19 cellular contexts compared by ENCODE assay signal in genomic region chr5:137847699-137848098, GRCh38. TPM values are rescaled to one million over a fixed set of nuclear protein-coding genes. Genes with fewer than 3 reads are reported as not detected.
DNase-seq lines count a peak whose midpoint lies in the region; ATAC-seq, FAIRE-seq and TF ChIP-seq lines count a peak whose summit lies in the region.
"Had no signal": no experiment of that assay in that cellular context is flagged by ENCODE, and none has a peak within 500 bp of the region (broad histone marks: within the 10 kb centered on the region; RNA-seq: fewer than 3 reads in every experiment).

No MANE protein-coding gene starts in this region.

- no peaks in the 10 kb centered on the region for H3K4me1 ChIP-seq in ascending aorta

- no peak overlapping the region for H3K4me3 Mint-ChIP-seq in activated naive CD8-positive, alpha-beta T cell treated with anti-CD3 and anti-CD28 coated beads, Interleukin-2, amount 50 U/mL, for 24 hours
- H3K4me3 Mint-ChIP-seq: activated B cell treated with CpG ODN at 0.5 μM for 24 hours, endodermal cell had no signal

- no peak for TF ChIP-seq CTCF in ascending aorta (IDR thresholded peaks at IDR 0.05)

- H3K27ac Mint-ChIP-seq in activated naive CD8-positive, alpha-beta T cell treated with anti-CD3 and anti-CD28 coated beads, Interleukin-2, amount 50 U/mL, for 24 hours: no peak overlapping the region
- H3K27ac Mint-ChIP-seq: activated B cell treated with CpG ODN at 0.5 μM for 24 hours; activated T-helper 2 cell treated with anti-CD3 and anti-CD28 coated beads, Interferon-gamma antibody, Interleukin-2, Interleukin-4, amounts not matched to agents 10 μg/mL and 5 μg/mL and 100 μg/mL, durations not matched to agents 14 hours and 24 hours and 36 hours; endodermal cell had no signal

- no peaks in the 10 kb centered on the region for H3K36me3 ChIP-seq in ascending aorta
- H3K36me3 ChIP-seq: BLaER1 treated with 17β-estradiol and CSF1 and Interleukin-3, amounts not matched to agents 10 nM and 100 nM had no signal

- no peaks in the 10 kb centered on the region for H3K9me3 ChIP-seq in ascending aorta

- H3K27ac ChIP-seq in caudate nucleus (ENCODE audit: low read depth, low read length) (peak overlapping the region; percentile 67), ascending aorta (no peak overlapping the region)
- H3K27ac ChIP-seq: BLaER1 treated with 17β-estradiol and CSF1 and Interleukin-3, amounts not matched to agents 10 nM and 100 nM had no signal

- no peaks in the 10 kb centered on the region for H3K4me1 Mint-ChIP-seq in activated naive CD8-positive, alpha-beta T cell treated with anti-CD3 and anti-CD28 coated beads, Interleukin-2, amount 50 U/mL, for 24 hours
- H3K4me1 Mint-ChIP-seq: endodermal cell had no signal

- H3K36me3 Mint-ChIP-seq in activated naive CD8-positive, alpha-beta T cell treated with anti-CD3 and anti-CD28 coated beads, Interleukin-2, amount 50 U/mL, for 24 hours (ENCODE audit: low read depth): no peaks in the 10 kb centered on the region

- peak; percentile 85 for ATAC-seq in HG02610 (IDR thresholded peaks at IDR 0.05; ENCODE audit: unreplicated experiment)
- ATAC-seq in activated naive CD8-positive, alpha-beta T cell treated with anti-CD3 and anti-CD28 coated beads, Interleukin-2, amount 50 U/mL, for 24 hours: no peak

- H3K27me3 Mint-ChIP-seq in activated naive CD8-positive, alpha-beta T cell treated with anti-CD3 and anti-CD28 coated beads, Interleukin-2, amount 50 U/mL, for 24 hours: no peaks in the 10 kb centered on the region
- H3K27me3 Mint-ChIP-seq: activated B cell treated with CpG ODN at 0.5 μM for 24 hours had no signal

- H3K9me3 Mint-ChIP-seq in activated naive CD8-positive, alpha-beta T cell treated with anti-CD3 and anti-CD28 coated beads, Interleukin-2, amount 50 U/mL, for 24 hours: no peaks in the 10 kb centered on the region
- H3K9me3 Mint-ChIP-seq: activated B cell treated with CpG ODN at 0.5 μM for 24 hours; activated T-helper 2 cell treated with anti-CD3 and anti-CD28 coated beads, Interferon-gamma antibody, Interleukin-2, Interleukin-4, amounts not matched to agents 10 μg/mL and 5 μg/mL and 100 μg/mL, durations not matched to agents 14 hours and 24 hours and 36 hours; endodermal cell had no signal

- no peak overlapping the region for H3K4me3 ChIP-seq in ascending aorta
- H3K4me3 ChIP-seq: BLaER1 treated with 17β-estradiol and CSF1 and Interleukin-3, amounts not matched to agents 10 nM and 100 nM had no signal

- H3K27me3 ChIP-seq in ascending aorta: no peaks in the 10 kb centered on the region
- H3K27me3 ChIP-seq: BLaER1 treated with 17β-estradiol and CSF1 and Interleukin-3, amounts not matched to agents 10 nM and 100 nM had no signal

- DNase-seq in GM19239 (ENCODE audit: insufficient read length, low spot score) (no peak), caudate nucleus (lab: John Stamatoyannopoulos, UW) (no peak), superior temporal gyrus (ENCODE audit: extremely low spot score) (peak; percentile 43), ascending aorta (ENCODE audit: low spot score in 2 of 2) (no peak)
- DNase-seq in activated naive CD8-positive, alpha-beta T cell treated with anti-CD3 and anti-CD28 coated beads, Interleukin-2, amount 50 U/mL, for 24 hours: no peak
- DNase-seq in activated naive CD4-positive, alpha-beta T cell treated with anti-CD3 and anti-CD28 coated beads, Interleukin-2, amount 50 U/mL, for 16 hours: no peak
- DNase-seq: activated B cell treated with CpG ODN at 0.5 μM for 24 hours, amniotic stem cell, cerebellar nuclear complex, endodermal cell, NCI-H345, SHP77 treated with DMSO at 0.1 percent for 48 hours, trophoblast cell had no signal

- FAIRE-seq in GM19239 (lab: Jason Lieb, UNC): peak; percentile 86

- intact Hi-C loops in ascending aorta (cut with DNase I): no loop called here

RNA-seq across cellular contexts. Expression of gene MYOT, which starts 20.0 kb away (rescaled TPM):
- 12.3 TPM for total RNA-seq in ascending aorta
- total RNA-seq: activated B cell treated with CpG ODN at 0.5 μM for 24 hours; activated T-helper 2 cell treated with anti-CD3 and anti-CD28 coated beads, Interferon-gamma antibody, Interleukin-2, Interleukin-4, amounts not matched to agents 10 μg/mL and 5 μg/mL and 100 μg/mL, durations not matched to agents 14 hours and 24 hours and 36 hours; endodermal cell; osteoblast; T-helper 2 cell treated with Interferon-gamma antibody and Interleukin-4, amounts not matched to agents 100 ng/mL and 5 ng/mL, for 36 hours had no signal

RNA-seq across cellular contexts. Expression of gene PKD2L2, which starts 41.6 kb away (rescaled TPM):
- total RNA-seq in ascending aorta: not detected
- total RNA-seq: activated B cell treated with CpG ODN at 0.5 μM for 24 hours; activated T-helper 2 cell treated with anti-CD3 and anti-CD28 coated beads, Interferon-gamma antibody, Interleukin-2, Interleukin-4, amounts not matched to agents 10 μg/mL and 5 μg/mL and 100 μg/mL, durations not matched to agents 14 hours and 24 hours and 36 hours; endodermal cell; mucosa of gallbladder; osteoblast; T-helper 2 cell treated with Interferon-gamma antibody and Interleukin-4, amounts not matched to agents 100 ng/mL and 5 ng/mL, for 36 hours had no signal
